ENCODE assay signal across 15 cellular contexts in the genomic region with DNA sequence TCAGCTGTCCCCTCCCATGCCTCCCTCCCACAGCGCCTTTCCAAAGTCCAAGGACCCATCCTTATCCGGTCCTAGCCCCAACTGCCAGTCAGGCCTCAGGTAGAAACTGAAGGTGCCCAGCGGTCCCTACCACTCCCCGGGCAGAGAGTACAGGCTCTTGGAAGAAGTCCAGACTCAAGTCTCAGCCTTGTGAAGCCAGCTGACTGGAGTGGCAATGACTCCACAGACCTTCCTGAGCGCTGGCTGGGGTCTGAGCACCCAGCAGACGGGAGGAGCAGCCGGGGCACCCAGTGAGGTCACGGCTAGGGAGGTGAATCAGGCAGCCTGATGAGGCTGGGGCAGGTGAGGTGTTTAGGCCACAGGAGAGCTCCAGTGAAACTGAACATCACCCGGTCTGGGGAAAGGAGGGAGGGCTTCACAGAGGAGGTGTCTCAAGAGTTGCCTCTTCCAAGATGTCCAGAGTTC.
DNase-seq lines count a peak whose midpoint lies in the region; ATAC-seq and TF ChIP-seq lines count a peak whose summit lies in the region.
"Had no signal": no experiment of that assay in that cellular context is flagged by ENCODE, and none has a peak within 500 bp of the region (broad histone marks: within the 10 kb centered on the region; RNA-seq: fewer than 3 reads in every experiment).

No MANE protein-coding gene starts in this region.

- intact Hi-C loops in IMR-90 (cut with micrococcal nuclease), result no loop called here
- intact Hi-C loops in body of pancreas (cut with DNase I), result no loop called here
- intact Hi-C loops in right cardiac atrium (cut with DNase I), result no loop called here
- intact Hi-C loops in sigmoid colon (cut with DNase I), result no loop called here

- no peak overlapping the region for H2AK5ac ChIP-seq in IMR-90 (ENCODE audit: low read depth, low read length)

- no peaks in the 10 kb centered on the region for H3K9me3 ChIP-seq in IMR-90 (ENCODE audit: control insufficient read depth, insufficient read depth, low read length)
- H3K9me3 ChIP-seq in body of pancreas, result no peaks in the 10 kb centered on the region
- H3K9me3 ChIP-seq in right cardiac atrium (ENCODE audit: control insufficient read depth, low read length), result no peaks in the 10 kb centered on the region
- H3K9me3 ChIP-seq in sigmoid colon, result no peaks in the 10 kb centered on the region
- H3K9me3 ChIP-seq: BE2C, HAP-1 had no signal

- peaks cover 6% of the 10 kb centered on the region; the same call in 1 of the 2 replicates for H3K27me3 ChIP-seq in IMR-90 (ENCODE audit: control insufficient read depth, insufficient read depth, low read length)
- H3K27me3 ChIP-seq in body of pancreas, result no peaks in the 10 kb centered on the region
- no peaks in the 10 kb centered on the region for H3K27me3 ChIP-seq in right cardiac atrium (ENCODE audit: control insufficient read depth, insufficient read depth)
- H3K27me3 ChIP-seq in sigmoid colon, result no peaks in the 10 kb centered on the region
- H3K27me3 ChIP-seq: BE2C had no signal

- no peak overlapping the region for H4K91ac ChIP-seq in IMR-90 (ENCODE audit: insufficient read depth, low read depth, low read length)

- H2BK15ac ChIP-seq in IMR-90 (ENCODE audit: low read depth, low read length), result no peak overlapping the region

- peaks cover 13% of the 10 kb centered on the region; the same call in 1 of the 2 replicates for H3K4me1 ChIP-seq in IMR-90 (ENCODE audit: control insufficient read depth, insufficient read depth, low read length)
- peaks cover 29% of the 10 kb centered on the region for H3K4me1 ChIP-seq in body of pancreas
- H3K4me1 ChIP-seq in right cardiac atrium (ENCODE audit: control insufficient read depth, insufficient read depth, low read length), result peaks cover 10% of the 10 kb centered on the region
- H3K4me1 ChIP-seq in sigmoid colon, result peaks cover 0 to 84% (median 82%) of the 10 kb centered on the region in 4 donors

- POLR2A ChIA-PET in IMR-90 (lab: Charles Lee; ENCODE audit: unreplicated experiment), result no interaction called here

- H3K23ac ChIP-seq in IMR-90 (ENCODE audit: low read depth, low read length), result no peak overlapping the region

- WGBS in IMR-90 (ENCODE audit: extremely low coverage in 2 of 2, insufficient read length in 1 of 2), 2 experiments, result 96% methylated on average over 5 of the region's 9 CpGs; no CpG with 5 or more reads in 1 of the 2 experiments
- WGBS in body of pancreas, 2 donors, result 53 to 75% methylated on average over 5 to 9 of the region's 9 CpGs
- 87% methylated on average over 9 of the region's 9 CpGs for WGBS in right cardiac atrium
- WGBS in sigmoid colon, 2 donors, result 20 to 72% methylated on average over 9 of the region's 9 CpGs

- no peak overlapping the region for H3K56ac ChIP-seq in IMR-90 (ENCODE audit: extremely low read depth, insufficient read depth, low read length)

- peaks cover 6% of the 10 kb centered on the region for H3K36me3 Mint-ChIP-seq in effector memory CD8-positive, alpha-beta T cell (ENCODE audit: insufficient read depth)

- H2AFZ ChIP-seq in IMR-90 (replicated peaks; ENCODE audit: low read length, poor library complexity), result no peak overlapping the region

- H3K4me3 Mint-ChIP-seq in effector memory CD8-positive, alpha-beta T cell, result no peak overlapping the region

- H3K4me3 ChIP-seq in IMR-90 (ENCODE audit: insufficient read depth, low read depth, low read length), result no peak overlapping the region
- no peak overlapping the region for H3K4me3 ChIP-seq in body of pancreas
- H3K4me3 ChIP-seq in right cardiac atrium (ENCODE audit: low read length), result no peak overlapping the region
- no peak overlapping the region for H3K4me3 ChIP-seq in sigmoid colon
- H3K4me3 ChIP-seq: HAP-1 had no signal

- no peak overlapping the region for H3K14ac ChIP-seq in IMR-90 (replicated peaks; ENCODE audit: low read depth, low read length)

- no peak overlapping the region for H3K27ac ChIP-seq in IMR-90 (ENCODE audit: insufficient read depth, low read length)
- H3K27ac ChIP-seq in body of pancreas, result peak overlapping the region in 2 of 4 donors; percentile 54 to 63
- H3K27ac ChIP-seq in right cardiac atrium (ENCODE audit: low read length), result peak overlapping the region; percentile 79
- peak overlapping the region; percentile 77 to 90 (median 82) for H3K27ac ChIP-seq in sigmoid colon

- TF ChIP-seq EP300 in sigmoid colon (IDR thresholded peaks at IDR 0.05), result no peak

- no peaks in the 10 kb centered on the region for H3K9me3 Mint-ChIP-seq in effector memory CD8-positive, alpha-beta T cell

- no peak for DNase-seq in IMR-90
- peak in 3 of 4 donors; percentile 64 to 69 (median 65) for DNase-seq in body of pancreas
- DNase-seq in right cardiac atrium, result peak in 1 of 3 donors; percentile 46
- DNase-seq in sigmoid colon, result no peak
- DNase-seq in effector memory CD8-positive, alpha-beta T cell, result no peak
- no peak for DNase-seq in HuH-7.5 (ENCODE audit: low spot score)
- DNase-seq: activated naive CD4-positive, alpha-beta T cell treated with Interleukin-2 at 50 U/mL for 16 hours; BE2C; DMS 273 treated with DMSO at 0.1 percent for 48 hours; NCI-H1436 treated with DMSO at 0.1 percent for 48 hours; NCI-H510A treated with DMSO at 0.1 percent for 48 hours; PC-3 had no signal

- CTCF ChIA-PET in IMR-90 (lab: Yijun Ruan, JAX), result interaction anchor here (0.6 to 1.0 kb wide), 2 partner anchors 44 to 58 kb away, joined by 3 read pairs; no protein-coding TSS in a partner anchor

- BruUV-seq in IMR-90 (replicated peaks; lab: Mats Ljungman, UMichigan), result no TSS peak

- no peak for TF ChIP-seq RAD21 in IMR-90 (IDR thresholded peaks at IDR 0.05; ENCODE audit: low read length)

- no peak overlapping the region for H3K9ac ChIP-seq in IMR-90 (ENCODE audit: low read depth, low read length)

- ATAC-seq in IMR-90 (ENCODE audit: low read depth) (no peak), body of pancreas (peak; percentile 34), right cardiac atrium (peak in 1 of 2 donors; percentile 21), GM18873 (IDR thresholded peaks at IDR 0.05; ENCODE audit: low FRiP score, unreplicated experiment) (no peak), GM19351 (IDR thresholded peaks at IDR 0.05; ENCODE audit: unreplicated experiment) (no peak)
- ATAC-seq in effector memory CD8-positive, alpha-beta T cell (replicated peaks), result no peak
- ATAC-seq: PC-3 had no signal

- peak overlapping the region in 1 of 2 donors; percentile 60 for H3K27ac Mint-ChIP-seq in effector memory CD8-positive, alpha-beta T cell

- no peak overlapping the region for H3K4me2 ChIP-seq in IMR-90 (ENCODE audit: low read depth, low read length)

- in situ Hi-C loops in IMR-90 (cut with MboI; ENCODE audit: low sequenced_read_pairs), result no loop called here

- H3K4ac ChIP-seq in IMR-90 (ENCODE audit: low read depth, low read length), result no peak overlapping the region

- TF ChIP-seq CTCF in IMR-90 (conservative IDR thresholded peaks at IDR 0.05; ENCODE audit: low read depth, low read length), result no peak
- TF ChIP-seq CTCF in body of pancreas (IDR thresholded peaks at IDR 0.05), result no peak
- TF ChIP-seq CTCF in sigmoid colon (IDR thresholded peaks at IDR 0.05), result no peak

- no peak overlapping the region for H2BK120ac ChIP-seq in IMR-90 (ENCODE audit: low read depth, low read length)

- no peaks in the 10 kb centered on the region for H3K79me1 ChIP-seq in IMR-90 (ENCODE audit: low read depth in 1 of 2, low read length in 2 of 2)

- H3K36me3 ChIP-seq in IMR-90 (ENCODE audit: control insufficient read depth, insufficient read depth, low read length) (no peaks in the 10 kb centered on the region), body of pancreas (replicated peaks in 1 of 2; ENCODE audit: insufficient read depth in 1 of 2, low read depth in 2 of 2) (no peaks in the 10 kb centered on the region), sigmoid colon (no peaks in the 10 kb centered on the region)
- H3K36me3 ChIP-seq: HAP-1 had no signal

- no peaks in the 10 kb centered on the region; the same call in 1 of the 2 replicates for H3K9me1 ChIP-seq in IMR-90 (ENCODE audit: insufficient read depth, low read length)

- H3K18ac ChIP-seq in IMR-90 (ENCODE audit: low read depth, low read length), result no peak overlapping the region

- dilution Hi-C loops in IMR-90 (cut with HindIII; ENCODE audit: low sequenced_read_pairs, unreplicated experiment), result no loop called here

- H4K5ac ChIP-seq in IMR-90 (ENCODE audit: low read depth, low read length), result no peak overlapping the region

- H2AK9ac ChIP-seq in IMR-90 (replicated peaks; ENCODE audit: low read depth, low read length, poor library complexity), result peak overlapping the region; percentile 55

- no peak overlapping the region for H4K8ac ChIP-seq in IMR-90 (ENCODE audit: low read depth in 2 of 2, low read length in 2 of 2)

- TF ChIP-seq POLR2A in IMR-90 (IDR thresholded peaks at IDR 0.05; ENCODE audit: low read depth, low read length) (no peak), body of pancreas (IDR thresholded peaks at IDR 0.05) (no peak), sigmoid colon (IDR thresholded peaks at IDR 0.05) (no peak)

- no peaks in the 10 kb centered on the region for H3K27me3 Mint-ChIP-seq in effector memory CD8-positive, alpha-beta T cell

- no peak overlapping the region for H2BK5ac ChIP-seq in IMR-90 (ENCODE audit: low read depth, low read length, poor library complexity, severe bottlenecking)

- peaks cover 27 to 30% of the 10 kb centered on the region in 2 donors for H3K4me1 Mint-ChIP-seq in effector memory CD8-positive, alpha-beta T cell (ENCODE audit: low read depth in 2 of 2)

- H2BK20ac ChIP-seq in IMR-90 (ENCODE audit: low read depth, low read length), result no peak overlapping the region

- peaks cover 14% of the 10 kb centered on the region for H4K20me1 ChIP-seq in IMR-90 (ENCODE audit: insufficient read depth, low read length)

TF ChIP-seq in IMR-90, 13 proteins besides CTCF, POLR2A, EP300 and RAD21 (continues in another document):
- TF ChIP-seq CEBPB (IDR thresholded peaks at IDR 0.05; ENCODE audit: low read depth, low read length), result no peak
- TF ChIP-seq MAFK (IDR thresholded peaks at IDR 0.05; ENCODE audit: low read depth, low read length), result no peak
- no peak for TF ChIP-seq FOS (IDR thresholded peaks at IDR 0.05; ENCODE audit: low read depth, low read length)
- TF ChIP-seq, protein P1, sequence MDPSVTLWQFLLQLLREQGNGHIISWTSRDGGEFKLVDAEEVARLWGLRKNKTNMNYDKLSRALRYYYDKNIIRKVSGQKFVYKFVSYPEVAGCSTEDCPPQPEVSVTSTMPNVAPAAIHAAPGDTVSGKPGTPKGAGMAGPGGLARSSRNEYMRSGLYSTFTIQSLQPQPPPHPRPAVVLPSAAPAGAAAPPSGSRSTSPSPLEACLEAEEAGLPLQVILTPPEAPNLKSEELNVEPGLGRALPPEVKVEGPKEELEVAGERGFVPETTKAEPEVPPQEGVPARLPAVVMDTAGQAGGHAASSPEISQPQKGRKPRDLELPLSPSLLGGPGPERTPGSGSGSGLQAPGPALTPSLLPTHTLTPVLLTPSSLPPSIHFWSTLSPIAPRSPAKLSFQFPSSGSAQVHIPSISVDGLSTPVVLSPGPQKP (IDR thresholded peaks at IDR 0.05; ENCODE audit: borderline replicate concordance, low read depth, low read length), result no peak
- no peak for TF ChIP-seq RCOR1 (IDR thresholded peaks at IDR 0.05; ENCODE audit: insufficient replicate concordance, low read length)
- no peak for TF ChIP-seq NFE2L2 (IDR thresholded peaks at IDR 0.05; ENCODE audit: low read depth, low read length)
- TF ChIP-seq MAZ (IDR thresholded peaks at IDR 0.05; ENCODE audit: borderline replicate concordance, low read depth, low read length), result no peak
- no peak for TF ChIP-seq MXI1 (IDR thresholded peaks at IDR 0.05; ENCODE audit: borderline replicate concordance, low read depth, low read length)

Comparison
In these comparisons a context has a peak if more than half of its experiments do, and no peak if none do; other contexts are left out.
1. DNase-seq: peak in body of pancreas (3 of 4); none in IMR-90 (single experiment), sigmoid colon (single experiment), effector memory CD8-positive, alpha-beta T cell (0 of 3) and HuH-7.5 (single experiment).